In the genomic region with DNA sequence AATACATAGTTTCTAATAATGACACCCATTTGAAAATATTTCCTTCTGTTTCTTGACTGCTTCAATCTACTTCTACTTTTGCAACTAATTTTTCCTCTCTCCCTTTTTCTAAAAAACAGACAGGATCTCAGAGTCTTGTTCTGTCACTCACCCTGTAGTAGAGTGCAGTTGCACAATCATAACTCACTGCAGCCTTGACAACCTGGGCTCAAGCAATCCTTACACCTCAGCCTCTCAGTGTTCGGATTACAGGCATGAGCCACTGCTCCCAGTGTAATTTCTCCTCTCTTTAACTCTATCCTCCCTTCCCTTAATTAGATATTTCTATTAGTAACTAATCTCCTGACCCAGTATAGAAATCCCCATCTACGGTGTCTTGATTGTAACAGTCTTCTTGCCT, we compare ENCODE assay signal across 21 cellular contexts. TPM values are rescaled to one million over a fixed set of nuclear protein-coding genes. Genes with fewer than 3 reads are reported as not detected.
DNase-seq lines count a peak whose midpoint lies in the region; ATAC-seq, FAIRE-seq and TF ChIP-seq lines count a peak whose summit lies in the region.
"Had no signal": no experiment of that assay in that cellular context is flagged by ENCODE, and none has a peak within 500 bp of the region (broad histone marks: within the 10 kb centered on the region; RNA-seq: fewer than 3 reads in every experiment).

No MANE protein-coding gene starts in this region.

- H3K27me3 ChIP-seq in HepG2 (ENCODE audit: control insufficient read depth in 1 of 2, insufficient read depth in 2 of 2, low read length in 2 of 2) (no peaks in the 10 kb centered on the region), right lobe of liver (no peaks in the 10 kb centered on the region), SJSA1 (replicated peaks) (peaks cover 57% of the 10 kb centered on the region), K562 (ENCODE audit: control insufficient read depth in 2 of 2, insufficient read depth in 2 of 2, low read length in 2 of 2) (no peaks in the 10 kb centered on the region), brain microvascular endothelial cell (replicated peaks) (no peaks in the 10 kb centered on the region)

- H3K36me3 ChIP-seq in HepG2 (replicated peaks in 1 of 2; ENCODE audit: control insufficient read depth in 1 of 2, insufficient read depth in 2 of 2, low read length in 2 of 2) (peaks cover 8 to 52% of the 10 kb centered on the region in 2 experiments), right lobe of liver (peaks cover 4 to 52% (median 9%) of the 10 kb centered on the region in 4 donors), SJSA1 (no peaks in the 10 kb centered on the region), K562 (ENCODE audit: control insufficient read depth, insufficient read depth, low read length) (peaks cover 69% of the 10 kb centered on the region), brain microvascular endothelial cell (replicated peaks) (peaks cover 24% of the 10 kb centered on the region)

- H3K9me1 ChIP-seq in K562 (ENCODE audit: control insufficient read depth, insufficient read depth, low read length) = no peaks in the 10 kb centered on the region

- H3K4me1 ChIP-seq in HepG2 (ENCODE audit: insufficient read depth, low read length) (no peaks in the 10 kb centered on the region), right lobe of liver (no peaks in the 10 kb centered on the region), SJSA1 (replicated peaks) (no peaks in the 10 kb centered on the region), K562 (replicated peaks in 1 of 2; ENCODE audit: control insufficient read depth in 2 of 2, insufficient read depth in 2 of 2, low read length in 2 of 2) (no peaks in the 10 kb centered on the region)
- H3K4me1 ChIP-seq: A549 had no signal

- no peak for TF ChIP-seq POLR2A in HepG2 (IDR thresholded peaks at IDR 0.05; ENCODE audit: insufficient read depth in 1 of 2, low read depth in 2 of 2, low read length in 2 of 2)
- TF ChIP-seq POLR2A in right lobe of liver (IDR thresholded peaks at IDR 0.05) = no peak
- TF ChIP-seq POLR2A in K562 (conservative IDR thresholded peaks at IDR 0.05) = no peak

- H3K27ac ChIP-seq in HepG2 (ENCODE audit: extremely low read length, insufficient read depth, low read length) (no peak overlapping the region), right lobe of liver (no peak overlapping the region), SJSA1 (no peak overlapping the region), K562 (ENCODE audit: extremely low read depth, low read depth, low read length) (no peak overlapping the region), brain microvascular endothelial cell (no peak overlapping the region)
- H3K27ac ChIP-seq: A549 had no signal

- H2AFZ ChIP-seq in HepG2 (ENCODE audit: low read length) (no peak overlapping the region), K562 (ENCODE audit: low read depth, low read length) (no peak overlapping the region)
- H2AFZ ChIP-seq: GM23338 had no signal

- DNase-seq in HepG2 (ENCODE audit: low spot score) (no peak), right lobe of liver (no peak), SJSA1 (ENCODE audit: low read depth in 1 of 2, low spot score in 2 of 2) (peak; percentile 66 to 78), K562 (ENCODE audit: extremely low read depth in 1 of 4, low spot score in 3 of 4) (no peak), brain microvascular endothelial cell (no peak)
- DNase-seq in stimulated activated CD4-positive, alpha-beta T cell treated with anti-CD3 and anti-CD28 coated beads, Interleukin-15, amount 100 ng/mL, for 24 hours = no peak
- DNase-seq: 8988T; C1 segment of cervical spinal cord; Calu3; CD4-positive, alpha-beta memory T cell; COR-L47; DMS53; DMS79 treated with DMSO at 0.1 percent for 48 hours; GF-D8; H9 had no signal

- CTCF ChIA-PET in HepG2 (lab: Yijun Ruan, JAX; ENCODE audit: low intra/inter-chr PET ratio, low total read pairs) (no interaction called here), K562 (lab: Yijun Ruan, JAX; ENCODE audit: low intra/inter-chr PET ratio) (no interaction called here)

- H3K4me3 ChIP-seq in HepG2 (replicated peaks in 1 of 3; ENCODE audit: insufficient read depth in 1 of 3, low read depth in 2 of 3, low read length in 3 of 3) (no peak overlapping the region), right lobe of liver (no peak overlapping the region), SJSA1 (no peak overlapping the region), K562 (no peak overlapping the region), brain microvascular endothelial cell (ENCODE audit: low read depth, low read length) (no peak overlapping the region)
- H3K4me3 ChIP-seq: A549, GM23338 had no signal

- TF ChIP-seq CTCF in HepG2 (CRISPR knock-in tag; IDR thresholded peaks at IDR 0.05) (no peak), right lobe of liver (IDR thresholded peaks at IDR 0.05) (no peak), K562 (IDR thresholded peaks at IDR 0.05 in 2 of 3, conservative IDR thresholded peaks at IDR 0.05 in 1 of 3; ENCODE audit: insufficient read depth in 2 of 3, low read depth in 1 of 3, low read length in 3 of 3) (no peak), brain microvascular endothelial cell (IDR thresholded peaks at IDR 0.05; ENCODE audit: low read depth, low read length, missing control alignments) (no peak)

- 100% methylated on average over 2 of the region's 2 CpGs for WGBS in HepG2 (ENCODE audit: low lambda C conversion rate)
- WGBS in right lobe of liver (ENCODE audit: insufficient coverage, low coverage, low lambda C conversion rate, missing lambda C conversion rate) = 97% methylated on average over 2 of the region's 2 CpGs
- 94% methylated on average over 2 of the region's 2 CpGs for WGBS in K562 (ENCODE audit: insufficient coverage, low coverage, missing lambda C conversion rate)

- H3K4me2 ChIP-seq in HepG2 (ENCODE audit: low read depth, low read length) (no peak overlapping the region), K562 (ENCODE audit: insufficient read depth, low read length) (no peak overlapping the region)
- H3K4me2 ChIP-seq: A549, GM23338 had no signal

- no TSS peak for BruUV-seq in HepG2 (replicated peaks; lab: Mats Ljungman, UMichigan)
- BruUV-seq in K562 (replicated peaks; lab: Mats Ljungman, UMichigan) = TSS peak; percentile 23

- H3K9me3 ChIP-seq in HepG2 (ENCODE audit: low read length) (peaks cover 13% of the 10 kb centered on the region), right lobe of liver (no peaks in the 10 kb centered on the region), SJSA1 (replicated peaks) (peaks cover 8% of the 10 kb centered on the region; the same call in 1 of the 2 replicates), K562 (replicated peaks; ENCODE audit: control insufficient read depth, insufficient read depth, low read depth, low read length) (peaks cover 6% of the 10 kb centered on the region; the same call in 1 of the 2 replicates)

- intact Hi-C loops in HepG2 (cut with micrococcal nuclease; ENCODE audit: unreplicated experiment) = no loop called here
- intact Hi-C loops in right lobe of liver (cut with DNase I) = no loop called here
- intact Hi-C loops in K562 (cut with micrococcal nuclease) = no loop called here

- TF ChIP-seq RAD21 in HepG2 (CRISPR knock-in tag; IDR thresholded peaks at IDR 0.05) = no peak
- TF ChIP-seq RAD21 in K562 (CRISPR knock-in tag; conservative IDR thresholded peaks at IDR 0.05 in 1 of 2, IDR thresholded peaks at IDR 0.05 in 1 of 2) = no peak

- H3K9ac ChIP-seq in HepG2 (ENCODE audit: insufficient read depth, low read depth, low read length) (no peak overlapping the region), K562 (ENCODE audit: insufficient read depth in 1 of 2, low read depth in 2 of 2, low read length in 2 of 2) (no peak overlapping the region)

- TF ChIP-seq EP300 in HepG2 (IDR thresholded peaks at IDR 0.05; ENCODE audit: low read depth in 2 of 2, low read length in 2 of 2) = no peak
- TF ChIP-seq EP300 in HepG2 (CRISPR knock-in tag; IDR thresholded peaks at IDR 0.05; ENCODE audit: borderline replicate concordance) = no peak
- TF ChIP-seq EP300 in K562 (IDR thresholded peaks at IDR 0.05; ENCODE audit: low read length) = no peak

- no peaks in the 10 kb centered on the region for H4K20me1 ChIP-seq in HepG2 (ENCODE audit: insufficient read depth, low read length)
- H4K20me1 ChIP-seq in K562 (replicated peaks; ENCODE audit: control insufficient read depth, insufficient read depth, low read length) = no peaks in the 10 kb centered on the region

- ATAC-seq in HepG2 = no peak
- no peak for ATAC-seq in right lobe of liver
- no peak for ATAC-seq in K562
- ATAC-seq in GM18519 (IDR thresholded peaks at IDR 0.05; ENCODE audit: low FRiP score, unreplicated experiment) = no peak
- ATAC-seq: A549, GM23338 had no signal

- in situ Hi-C loops in HepG2 (cut with HindIII; ENCODE audit: extremely low pct_ligation_motif_present, low pct_unique_long_range_greater_than_20kb) = no loop called here
- in situ Hi-C loops in K562 (cut with MboI) = no loop called here
- in situ Hi-C loops in brain microvascular endothelial cell (cut with HindIII; ENCODE audit: low pct_ligation_motif_present, low sequenced_read_pairs) = no loop called here

- POLR2A ChIA-PET in HepG2 (lab: Yijun Ruan, JAX) (no interaction called here), K562 (lab: Yijun Ruan, JAX) (no interaction called here)

- no peaks in the 10 kb centered on the region for H3K79me2 ChIP-seq in HepG2 (ENCODE audit: insufficient read depth, low read length)
- no peaks in the 10 kb centered on the region for H3K79me2 ChIP-seq in K562 (ENCODE audit: control insufficient read depth, insufficient read depth, low read length)

- FAIRE-seq in HepG2 (lab: Jason Lieb, UNC) (no peak), K562 (lab: Jason Lieb, UNC) (no peak)
- FAIRE-seq: GM12892 had no signal

RNA-seq across cellular contexts. Expression of a gene that starts 45.4 kb away (rescaled TPM):
- total RNA-seq in HepG2 (2016; rRNA removed; fragmentation: Illumina TruSeq; extraction: Trizol) (20.2 and 25.3 TPM in 2 replicates), right lobe of liver (1 to 10 TPM; 3.6 to 6.5 (median 5.1) TPM), K562 (2014; rRNA removed) (23.3 and 24.0 TPM in 2 replicates), K562 (2014; rRNA removed; fragmentation: Illumina TruSeq; extraction: Trizol) (44.0 and 48.4 TPM in 2 replicates), K562 (2015; rRNA removed; fragmentation: Illumina TruSeq; extraction: Trizol) (46.7 and 48.5 TPM in 2 replicates), K562 (2021) (36.3 and 38.4 TPM in 2 replicates)
- 13.5 and 17.7 TPM in 2 replicates for total RNA-seq in HepG2 (2016; cell fraction: cytosol; rRNA removed; fragmentation: Illumina TruSeq; extraction: Trizol; ENCODE audit: low read depth)
- total RNA-seq in HepG2 (2016; cell fraction: insoluble cytoplasmic fraction; rRNA removed; fragmentation: Illumina TruSeq; extraction: Trizol) = 18.9 and 26.5 TPM in 2 replicates
- 20.1 and 21.6 TPM in 2 replicates for total RNA-seq in HepG2 (2016; cell fraction: membrane; rRNA removed; fragmentation: Illumina TruSeq; extraction: Trizol)
- total RNA-seq in HepG2 (2016; cell fraction: nucleus; rRNA removed; fragmentation: Illumina TruSeq; extraction: Trizol) = 17.7 and 21.1 TPM in 2 replicates
- polyA plus RNA-seq in HepG2 (2011; rRNA removed) (9.6 and 14.0 TPM in 2 replicates), K562 (2011; rRNA removed) (42.1 and 59.0 TPM in 2 replicates), K562 (2014; fragmentation: Illumina TruSeq; extraction: Trizol) (34.3 and 37.6 TPM in 2 replicates), K562 (2014; fragmentation: Nextera tagmentation; extraction: Ambion mirVana) (10 to 100 TPM; 15.5 to 19.3 TPM), K562 (2014; rRNA removed) (20.5 and 26.5 TPM in 2 replicates)
- polyA plus RNA-seq in HepG2 (2011; cell fraction: cytosol; rRNA removed) = 4.4 and 6.7 TPM in 2 replicates
- 4.4 and 4.5 TPM in 2 replicates for polyA plus RNA-seq in HepG2 (2011; cell fraction: nucleus; rRNA removed)
- 4.5 and 6.5 TPM in 2 replicates for polyA plus RNA-seq in HepG2 (2012)
- 1.7 and 1.8 TPM in 2 replicates for polyA plus RNA-seq in HepG2 (2016; cell fraction: cytosol; fragmentation: Illumina TruSeq; extraction: Trizol; ENCODE audit: low read depth)
- 20.0 and 22.8 TPM in 2 replicates for polyA plus RNA-seq in HepG2 (2016; cell fraction: insoluble cytoplasmic fraction; fragmentation: Illumina TruSeq; extraction: Trizol; ENCODE audit: low read depth)
- 7.5 and 7.8 TPM in 2 replicates for polyA plus RNA-seq in HepG2 (2016; cell fraction: membrane; fragmentation: Illumina TruSeq; extraction: Trizol; ENCODE audit: low read depth)
- 15.1 and 16.2 TPM in 2 replicates for polyA plus RNA-seq in HepG2 (2016; cell fraction: nucleus; fragmentation: Illumina TruSeq; extraction: Trizol; ENCODE audit: insufficient read depth, low read depth)
- polyA minus RNA-seq in HepG2 (2011; rRNA and poly(A)+ RNA removed; ENCODE audit: low replicate concordance) = 8.9 and 48.8 TPM in 2 replicates
- polyA minus RNA-seq in HepG2 (2011; cell fraction: cytosol; rRNA and poly(A)+ RNA removed) = 10.4 and 11.8 TPM in 2 replicates
- 31.7 and 39.7 TPM in 2 replicates for polyA minus RNA-seq in HepG2 (2011; cell fraction: nucleus; rRNA and poly(A)+ RNA removed)
- total RNA-seq in SJSA1 (2014; rRNA removed; shearing (Covaris generic)) = 36.2 and 49.5 TPM in 2 replicates
- total RNA-seq in K562 (2011; cell fraction: chromatin; rRNA removed; ENCODE audit: low replicate concordance) = 50.0 and 112 TPM in 2 replicates
- total RNA-seq in K562 (2011; cell fraction: nucleolus; rRNA removed) = 24.0 and 36.5 TPM in 2 replicates
- total RNA-seq in K562 (2011; cell fraction: nucleoplasm; rRNA removed) = 41.8 and 50.5 TPM in 2 replicates
- polyA plus RNA-seq in K562 (2011; cell fraction: cytosol; rRNA removed) = 18.7 and 27.0 TPM in 2 replicates
- polyA plus RNA-seq in K562 (2011; cell fraction: nucleus; rRNA removed) = 25.3 and 26.7 TPM in 2 replicates
- polyA plus RNA-seq in K562 (2012) = 17.8 and 20.0 TPM in 2 replicates
- polyA minus RNA-seq in K562 (2011; rRNA and poly(A)+ RNA removed) = 84.6 and 89.5 TPM in 2 replicates
- polyA minus RNA-seq in K562 (2011; cell fraction: cytosol; rRNA and poly(A)+ RNA removed) = 26.4 and 28.7 TPM in 2 replicates
- polyA minus RNA-seq in K562 (2011; cell fraction: nucleus; rRNA and poly(A)+ RNA removed) = 26.0 and 48.1 TPM in 2 replicates

RNA-seq across cellular contexts. Expression of a gene that starts 56.2 kb away (rescaled TPM):
- 9.2 and 38.3 TPM in 2 replicates for total RNA-seq in HepG2 (2016; rRNA removed; fragmentation: Illumina TruSeq; extraction: Trizol)
- 1.1 and 3.1 TPM in 2 replicates for total RNA-seq in HepG2 (2016; cell fraction: cytosol; rRNA removed; fragmentation: Illumina TruSeq; extraction: Trizol; ENCODE audit: low read depth)
- total RNA-seq in HepG2 (2016; cell fraction: insoluble cytoplasmic fraction; rRNA removed; fragmentation: Illumina TruSeq; extraction: Trizol) = 6.6 and 41.7 TPM in 2 replicates
- total RNA-seq in HepG2 (2016; cell fraction: membrane; rRNA removed; fragmentation: Illumina TruSeq; extraction: Trizol) = 3.6 and 4.1 TPM in 2 replicates
- 44.6 and 58.3 TPM in 2 replicates for total RNA-seq in HepG2 (2016; cell fraction: nucleus; rRNA removed; fragmentation: Illumina TruSeq; extraction: Trizol)
- 7.4 and 9.8 TPM in 2 replicates for polyA plus RNA-seq in HepG2 (2011; rRNA removed)
- polyA plus RNA-seq in HepG2 (2011; cell fraction: cytosol; rRNA removed) = 4.1 and 4.4 TPM in 2 replicates
- 113 and 136 TPM in 2 replicates for polyA plus RNA-seq in HepG2 (2011; cell fraction: nucleus; rRNA removed)
- 7.6 and 8.6 TPM in 2 replicates for polyA plus RNA-seq in HepG2 (2012)
- polyA plus RNA-seq in HepG2 (2016; cell fraction: cytosol; fragmentation: Illumina TruSeq; extraction: Trizol; ENCODE audit: low read depth) = 0.91 and 1.3 TPM in 2 replicates
- 5.7 and 8.4 TPM in 2 replicates for polyA plus RNA-seq in HepG2 (2016; cell fraction: insoluble cytoplasmic fraction; fragmentation: Illumina TruSeq; extraction: Trizol; ENCODE audit: low read depth)
- 1.5 and 2.1 TPM in 2 replicates for polyA plus RNA-seq in HepG2 (2016; cell fraction: membrane; fragmentation: Illumina TruSeq; extraction: Trizol; ENCODE audit: low read depth)
- polyA plus RNA-seq in HepG2 (2016; cell fraction: nucleus; fragmentation: Illumina TruSeq; extraction: Trizol; ENCODE audit: insufficient read depth, low read depth) = 114 and 115 TPM in 2 replicates
- polyA minus RNA-seq in HepG2 (2011; rRNA and poly(A)+ RNA removed; ENCODE audit: low replicate concordance) = 7.1 TPM in 1 of 2 replicates, not detected in the other
- polyA minus RNA-seq in HepG2 (2011; cell fraction: cytosol; rRNA and poly(A)+ RNA removed) = 4.7 and 7.3 TPM in 2 replicates
- polyA minus RNA-seq in HepG2 (2011; cell fraction: nucleus; rRNA and poly(A)+ RNA removed) = 12.5 and 15.2 TPM in 2 replicates
- total RNA-seq in right lobe of liver = not detected
- total RNA-seq in SJSA1 (2014; rRNA removed; shearing (Covaris generic)) = not detected in 2 replicates
- not detected in 2 replicates for total RNA-seq in K562 (2011; cell fraction: chromatin; rRNA removed; ENCODE audit: low replicate concordance)
- total RNA-seq in K562 (2011; cell fraction: nucleolus; rRNA removed) = not detected in 2 replicates
- total RNA-seq in K562 (2011; cell fraction: nucleoplasm; rRNA removed) = not detected in 2 replicates
- not detected in 2 replicates for total RNA-seq in K562 (2014; rRNA removed)
- total RNA-seq in K562 (2014; rRNA removed; fragmentation: Illumina TruSeq; extraction: Trizol) = not detected in 2 replicates
- not detected in 2 replicates for total RNA-seq in K562 (2015; rRNA removed; fragmentation: Illumina TruSeq; extraction: Trizol)
- total RNA-seq in K562 (2021) = not detected in 2 replicates
- 0.01 TPM in 1 of 2 replicates, not detected in the other for polyA plus RNA-seq in K562 (2011; rRNA removed)
- not detected in 2 replicates for polyA plus RNA-seq in K562 (2011; cell fraction: cytosol; rRNA removed)
- polyA plus RNA-seq in K562 (2011; cell fraction: nucleus; rRNA removed) = 0.04 and 0.10 TPM in 2 replicates
- polyA plus RNA-seq in K562 (2012) = 0.03 TPM in 1 of 2 replicates, not detected in the other
- not detected in 2 replicates for polyA plus RNA-seq in K562 (2014; fragmentation: Illumina TruSeq; extraction: Trizol)
- not detected for polyA plus RNA-seq in K562 (2014; fragmentation: Nextera tagmentation; extraction: Ambion mirVana)
- polyA plus RNA-seq in K562 (2014; rRNA removed) = 0.46 TPM in 1 of 2 replicates, not detected in the other
- polyA minus RNA-seq in K562 (2011; rRNA and poly(A)+ RNA removed) = not detected in 2 replicates
- polyA minus RNA-seq in K562 (2011; cell fraction: cytosol; rRNA and poly(A)+ RNA removed) = not detected in 2 replicates
- not detected in 2 replicates for polyA minus RNA-seq in K562 (2011; cell fraction: nucleus; rRNA and poly(A)+ RNA removed)
- total RNA-seq: CD4-positive, alpha-beta memory T cell; H4 had no signal
- polyA plus RNA-seq: BJ; CD4-positive, alpha-beta memory T cell had no signal

RNA-seq across cellular contexts. Expression of a gene that starts 58.7 kb away (rescaled TPM):
- total RNA-seq in HepG2 (2016; rRNA removed; fragmentation: Illumina TruSeq; extraction: Trizol) = 1.4 and 2.4 TPM in 2 replicates
- total RNA-seq in HepG2 (2016; cell fraction: cytosol; rRNA removed; fragmentation: Illumina TruSeq; extraction: Trizol; ENCODE audit: low read depth) = 0.44 and 0.61 TPM in 2 replicates
- total RNA-seq in HepG2 (2016; cell fraction: insoluble cytoplasmic fraction; rRNA removed; fragmentation: Illumina TruSeq; extraction: Trizol) = 2.2 and 2.4 TPM in 2 replicates
- 0.48 and 0.77 TPM in 2 replicates for total RNA-seq in HepG2 (2016; cell fraction: membrane; rRNA removed; fragmentation: Illumina TruSeq; extraction: Trizol)
- 2.4 and 2.6 TPM in 2 replicates for total RNA-seq in HepG2 (2016; cell fraction: nucleus; rRNA removed; fragmentation: Illumina TruSeq; extraction: Trizol)
- 1.9 and 4.3 TPM in 2 replicates for polyA plus RNA-seq in HepG2 (2011; rRNA removed)
- 1.2 and 2.3 TPM in 2 replicates for polyA plus RNA-seq in HepG2 (2011; cell fraction: cytosol; rRNA removed)
- polyA plus RNA-seq in HepG2 (2011; cell fraction: nucleus; rRNA removed) = 6.0 and 7.7 TPM in 2 replicates
- 3.0 and 3.6 TPM in 2 replicates for polyA plus RNA-seq in HepG2 (2012)
- polyA plus RNA-seq in HepG2 (2016; cell fraction: cytosol; fragmentation: Illumina TruSeq; extraction: Trizol; ENCODE audit: low read depth) = 0.18 and 0.24 TPM in 2 replicates
- 0.81 and 1.2 TPM in 2 replicates for polyA plus RNA-seq in HepG2 (2016; cell fraction: insoluble cytoplasmic fraction; fragmentation: Illumina TruSeq; extraction: Trizol; ENCODE audit: low read depth)
- polyA plus RNA-seq in HepG2 (2016; cell fraction: membrane; fragmentation: Illumina TruSeq; extraction: Trizol; ENCODE audit: low read depth) = 0.40 and 0.65 TPM in 2 replicates
- polyA plus RNA-seq in HepG2 (2016; cell fraction: nucleus; fragmentation: Illumina TruSeq; extraction: Trizol; ENCODE audit: insufficient read depth, low read depth) = 1.8 and 2.6 TPM in 2 replicates
- 5.0 and 177 TPM in 2 replicates for polyA minus RNA-seq in HepG2 (2011; rRNA and poly(A)+ RNA removed; ENCODE audit: low replicate concordance)
- 2.4 and 4.5 TPM in 2 replicates for polyA minus RNA-seq in HepG2 (2011; cell fraction: cytosol; rRNA and poly(A)+ RNA removed)
- polyA minus RNA-seq in HepG2 (2011; cell fraction: nucleus; rRNA and poly(A)+ RNA removed) = 2.8 and 3.9 TPM in 2 replicates
- total RNA-seq in right lobe of liver = 1 to 10 TPM; 4.6 to 8.9 (median 7.8) TPM
- 791 and 920 TPM in 2 replicates for total RNA-seq in SJSA1 (2014; rRNA removed; shearing (Covaris generic))
- 73.6 and 118 TPM in 2 replicates for total RNA-seq in K562 (2011; cell fraction: chromatin; rRNA removed; ENCODE audit: low replicate concordance)
- 56.4 and 58.7 TPM in 2 replicates for total RNA-seq in K562 (2011; cell fraction: nucleolus; rRNA removed)
- 64.6 and 72.1 TPM in 2 replicates for total RNA-seq in K562 (2011; cell fraction: nucleoplasm; rRNA removed)
- 24.1 and 29.4 TPM in 2 replicates for total RNA-seq in K562 (2014; rRNA removed)
- total RNA-seq in K562 (2014; rRNA removed; fragmentation: Illumina TruSeq; extraction: Trizol) = 31.7 and 33.4 TPM in 2 replicates
- total RNA-seq in K562 (2015; rRNA removed; fragmentation: Illumina TruSeq; extraction: Trizol) = 21.8 and 24.3 TPM in 2 replicates
- 35.2 and 39.9 TPM in 2 replicates for total RNA-seq in K562 (2021)
- polyA plus RNA-seq in K562 (2011; rRNA removed) = 30.6 and 36.2 TPM in 2 replicates
- polyA plus RNA-seq in K562 (2011; cell fraction: cytosol; rRNA removed) = 29.1 and 31.3 TPM in 2 replicates
- polyA plus RNA-seq in K562 (2011; cell fraction: nucleus; rRNA removed) = 57.6 and 66.5 TPM in 2 replicates
- 32.7 and 38.4 TPM in 2 replicates for polyA plus RNA-seq in K562 (2012)
- polyA plus RNA-seq in K562 (2014; fragmentation: Illumina TruSeq; extraction: Trizol) = 27.7 and 33.0 TPM in 2 replicates
- polyA plus RNA-seq in K562 (2014; fragmentation: Nextera tagmentation; extraction: Ambion mirVana) = 10 to 100 TPM; 16.5 to 36.8 TPM
- 26.3 and 27.5 TPM in 2 replicates for polyA plus RNA-seq in K562 (2014; rRNA removed)
- 37.5 and 45.1 TPM in 2 replicates for polyA minus RNA-seq in K562 (2011; rRNA and poly(A)+ RNA removed)
- 20.0 and 20.3 TPM in 2 replicates for polyA minus RNA-seq in K562 (2011; cell fraction: cytosol; rRNA and poly(A)+ RNA removed)
- polyA minus RNA-seq in K562 (2011; cell fraction: nucleus; rRNA and poly(A)+ RNA removed) = 20.7 and 28.1 TPM in 2 replicates

Comparison
In these comparisons a context has a peak if more than half of its experiments do, and no peak if none do; other contexts are left out.
1. DNase-seq: peak in SJSA1 (2 of 2); none in HepG2 (single experiment), right lobe of liver (0 of 3), K562 (0 of 4), stimulated activated CD4-positive, alpha-beta T cell treated with anti-CD3 and anti-CD28 coated beads, Interleukin-15, amount 100 ng/mL, for 24 hours (single experiment) and brain microvascular endothelial cell (single experiment).